ENCODE assay signal across 10 cellular contexts in genomic region chr2:84889332-84889731, GRCh38. TPM values are rescaled to one million over a fixed set of nuclear protein-coding genes. Genes with fewer than 3 reads are reported as not detected.
A peak's percentile ranks its signal among the peaks of the same experiment; 100 is the strongest.
DNase-seq lines count a peak whose midpoint lies in the region; ATAC-seq and TF ChIP-seq lines count a peak whose summit lies in the region.
"Had no signal": no experiment of that assay in that cellular context is flagged by ENCODE, and none has a peak within 500 bp of the region (broad histone marks: within the 10 kb centered on the region; RNA-seq: fewer than 3 reads in every experiment).

No MANE protein-coding gene starts in this region.

- intact Hi-C loops in left lung (cut with DNase I), result no loop called here

- H3K36me3 Mint-ChIP-seq in stimulated activated naive CD8-positive, alpha-beta T cell treated with anti-CD3 and anti-CD28 coated beads, Interleukin-15, Interleukin-2, amounts not matched to agents 100 ng/mL and 50 ng/mL, for 24 hours (ENCODE audit: low read depth), result no peaks in the 10 kb centered on the region
- H3K36me3 Mint-ChIP-seq in T-helper 1 cell treated with Interleukin-12 subunit alpha and Interleukin-12 subunit beta and Interleukin-4 antibody, amounts not matched to agents 30 μg/mL and 1 μg/mL, for 36 hours (ENCODE audit: low read depth), result no peaks in the 10 kb centered on the region
- H3K36me3 Mint-ChIP-seq in progenitor cell of endocrine pancreas (ENCODE audit: insufficient read depth), result no peaks in the 10 kb centered on the region

- TF ChIP-seq CTCF in left lung (IDR thresholded peaks at IDR 0.05), result no peak
- TF ChIP-seq CTCF in progenitor cell of endocrine pancreas (IDR thresholded peaks at IDR 0.05; ENCODE audit: unreplicated experiment), result no peak

- peak overlapping the region; percentile 78 to 79 for H3K27ac ChIP-seq in left lung

- H3K27me3 Mint-ChIP-seq in stimulated activated naive CD8-positive, alpha-beta T cell treated with anti-CD3 and anti-CD28 coated beads, Interleukin-15, Interleukin-2, amounts not matched to agents 100 ng/mL and 50 ng/mL, for 24 hours, result no peaks in the 10 kb centered on the region
- no peaks in the 10 kb centered on the region for H3K27me3 Mint-ChIP-seq in T-helper 1 cell treated with Interleukin-12 subunit alpha and Interleukin-12 subunit beta and Interleukin-4 antibody, amounts not matched to agents 30 μg/mL and 1 μg/mL, for 36 hours (ENCODE audit: low read depth)
- peaks cover 25% of the 10 kb centered on the region for H3K27me3 Mint-ChIP-seq in progenitor cell of endocrine pancreas

- H3K9me3 Mint-ChIP-seq in stimulated activated naive CD8-positive, alpha-beta T cell treated with anti-CD3 and anti-CD28 coated beads, Interleukin-15, Interleukin-2, amounts not matched to agents 100 ng/mL and 50 ng/mL, for 24 hours, result no peaks in the 10 kb centered on the region
- H3K9me3 Mint-ChIP-seq in T-helper 1 cell treated with Interleukin-12 subunit alpha and Interleukin-12 subunit beta and Interleukin-4 antibody, amounts not matched to agents 30 μg/mL and 1 μg/mL, for 36 hours, result no peaks in the 10 kb centered on the region
- H3K9me3 Mint-ChIP-seq in progenitor cell of endocrine pancreas (ENCODE audit: low read depth), result no peaks in the 10 kb centered on the region

- H3K36me3 ChIP-seq in left lung, result no peaks in the 10 kb centered on the region

- H3K27ac Mint-ChIP-seq in stimulated activated naive CD8-positive, alpha-beta T cell treated with anti-CD3 and anti-CD28 coated beads, Interleukin-15, Interleukin-2, amounts not matched to agents 100 ng/mL and 50 ng/mL, for 24 hours, result peak overlapping the region; percentile 96
- H3K27ac Mint-ChIP-seq in T-helper 1 cell treated with Interleukin-12 subunit alpha and Interleukin-12 subunit beta and Interleukin-4 antibody, amounts not matched to agents 30 μg/mL and 1 μg/mL, for 36 hours, result peak overlapping the region; percentile 93
- no peak overlapping the region for H3K27ac Mint-ChIP-seq in progenitor cell of endocrine pancreas

- peak overlapping the region in 1 of 2 donors; percentile 18 for H3K4me3 ChIP-seq in left lung
- H3K4me3 ChIP-seq: lung had no signal

- no peaks in the 10 kb centered on the region for H3K27me3 ChIP-seq in left lung

- ATAC-seq in stimulated activated naive CD8-positive, alpha-beta T cell treated with anti-CD3 and anti-CD28 coated beads, Interleukin-15, Interleukin-2, amounts not matched to agents 100 U/mL and 50 U/mL, for 24 hours, result no peak
- ATAC-seq in left lung, result no peak

- no peaks in the 10 kb centered on the region for H3K9me3 ChIP-seq in left lung

- H3K4me3 Mint-ChIP-seq in stimulated activated naive CD8-positive, alpha-beta T cell treated with anti-CD3 and anti-CD28 coated beads, Interleukin-15, Interleukin-2, amounts not matched to agents 100 ng/mL and 50 ng/mL, for 24 hours, result peak overlapping the region; percentile 80
- peak overlapping the region; percentile 77 for H3K4me3 Mint-ChIP-seq in T-helper 1 cell treated with Interleukin-12 subunit alpha and Interleukin-12 subunit beta and Interleukin-4 antibody, amounts not matched to agents 30 μg/mL and 1 μg/mL, for 36 hours
- no peak overlapping the region for H3K4me3 Mint-ChIP-seq in progenitor cell of endocrine pancreas (ENCODE audit: low read depth)

- H3K4me1 Mint-ChIP-seq in stimulated activated naive CD8-positive, alpha-beta T cell treated with anti-CD3 and anti-CD28 coated beads, Interleukin-15, Interleukin-2, amounts not matched to agents 100 ng/mL and 50 ng/mL, for 24 hours (ENCODE audit: low read depth), result peaks cover 49% of the 10 kb centered on the region
- H3K4me1 Mint-ChIP-seq in T-helper 1 cell treated with Interleukin-12 subunit alpha and Interleukin-12 subunit beta and Interleukin-4 antibody, amounts not matched to agents 30 μg/mL and 1 μg/mL, for 36 hours (ENCODE audit: low read depth), result peaks cover 38% of the 10 kb centered on the region
- H3K4me1 Mint-ChIP-seq in progenitor cell of endocrine pancreas (ENCODE audit: low read depth), result no peaks in the 10 kb centered on the region

- no peak for DNase-seq in stimulated activated naive CD8-positive, alpha-beta T cell treated with anti-CD3 and anti-CD28 coated beads, Interleukin-15, Interleukin-2, amounts not matched to agents 100 U/mL and 50 U/mL, for 24 hours
- no peak for DNase-seq in left lung
- no peak for DNase-seq in stimulated activated CD4-positive, alpha-beta T cell treated with anti-CD3 and anti-CD28 coated beads, Interleukin-2, amount 100 ng/mL, for 48 hours
- no peak for DNase-seq in progenitor cell of endocrine pancreas (ENCODE audit: low spot score, unreplicated experiment)
- no peak for DNase-seq in T1000 (lab: John Stamatoyannopoulos, UW)
- DNase-seq in NCI-H1092 treated with DMSO at 0.1 percent for 48 hours (lab: John Stamatoyannopoulos, UW), result no peak
- DNase-seq: DMS79 had no signal

- peaks cover 8 to 26% of the 10 kb centered on the region in 2 donors for H3K4me1 ChIP-seq in left lung

RNA-seq across cellular contexts. Expression of gene TRABD2A, which starts 8.4 kb away (rescaled TPM):
- total RNA-seq in left lung (1 to 10 TPM; 3.0 to 6.3 TPM), progenitor cell of endocrine pancreas (1.4 and 2.0 TPM in 2 replicates)

RNA-seq across cellular contexts. Expression of gene TMSB10, which starts 16.1 kb away (rescaled TPM):
- total RNA-seq in left lung (1,000 to 10,000 TPM; 1,864 to 1,912 TPM), progenitor cell of endocrine pancreas (2,013 and 2,136 TPM in 2 replicates)
